In genomic region chr2:15539999-15540398, GRCh38 we compare ENCODE assay signal across 12 cellular contexts. TPM values are rescaled to one million over a fixed set of nuclear protein-coding genes. Genes with fewer than 3 reads are reported as not detected.
DNase-seq lines count a peak whose midpoint lies in the region; ATAC-seq lines count a peak whose summit lies in the region.
"Had no signal": no experiment of that assay in that cellular context is flagged by ENCODE, and none has a peak within 500 bp of the region (broad histone marks: within the 10 kb centered on the region; RNA-seq: fewer than 3 reads in every experiment).

No MANE protein-coding gene starts in this region.

- ATAC-seq in GM21737 (IDR thresholded peaks at IDR 0.05; ENCODE audit: unreplicated experiment), result peak; percentile 78
- peak; percentile 91 for ATAC-seq in HG03354 (IDR thresholded peaks at IDR 0.05; ENCODE audit: poor library complexity, severe bottlenecking, unreplicated experiment)
- ATAC-seq in stimulated activated memory B cell treated with anti-CD40 and anti-IgM and Interleukin-4, amounts not matched to agents 10 μg/mL and 1 μg/mL and 100 μg/mL, for 72 hours, result no peak
- no peak for ATAC-seq in left lobe of liver
- ATAC-seq: activated CD4-positive, CD25-positive, alpha-beta regulatory T cell treated with anti-CD3 and anti-CD28 coated beads, Interleukin-2, amount 50 U/mL, for 24 hours had no signal

- H3K9me3 Mint-ChIP-seq in stimulated activated memory B cell treated with anti-CD40 and anti-IgM and Interleukin-4, amounts not matched to agents 10 μg/mL and 1 μg/mL and 100 μg/mL, for 72 hours, result no peaks in the 10 kb centered on the region
- no peaks in the 10 kb centered on the region for H3K9me3 Mint-ChIP-seq in activated T-helper 1 cell treated with anti-CD3 and anti-CD28 coated beads, Interleukin-12 subunit alpha, Interleukin-12 subunit beta, Interleukin-2, Interleukin-4 antibody, amounts not matched to agents 30 ng/mL and 10 ng/mL and 1 ng/mL, durations not matched to agents 14 hours and 24 hours and 36 hours
- H3K9me3 Mint-ChIP-seq: activated naive CD4-positive, alpha-beta T cell treated with anti-CD3 and anti-CD28 coated beads, Interleukin-2, amount 50 U/mL, for 24 hours had no signal

- peak overlapping the region; percentile 13 for H3K27ac Mint-ChIP-seq in stimulated activated memory B cell treated with anti-CD40 and anti-IgM and Interleukin-4, amounts not matched to agents 10 μg/mL and 1 μg/mL and 100 μg/mL, for 72 hours
- H3K27ac Mint-ChIP-seq in activated T-helper 1 cell treated with anti-CD3 and anti-CD28 coated beads, Interleukin-12 subunit alpha, Interleukin-12 subunit beta, Interleukin-2, Interleukin-4 antibody, amounts not matched to agents 30 ng/mL and 10 ng/mL and 1 ng/mL, durations not matched to agents 14 hours and 24 hours and 36 hours, result no peak overlapping the region
- H3K27ac Mint-ChIP-seq: activated naive CD4-positive, alpha-beta T cell treated with anti-CD3 and anti-CD28 coated beads, Interleukin-2, amount 50 U/mL, for 24 hours had no signal

- peaks cover 32% of the 10 kb centered on the region for H3K36me3 Mint-ChIP-seq in stimulated activated memory B cell treated with anti-CD40 and anti-IgM and Interleukin-4, amounts not matched to agents 10 μg/mL and 1 μg/mL and 100 μg/mL, for 72 hours
- peaks cover 8% of the 10 kb centered on the region for H3K36me3 Mint-ChIP-seq in activated T-helper 1 cell treated with anti-CD3 and anti-CD28 coated beads, Interleukin-12 subunit alpha, Interleukin-12 subunit beta, Interleukin-2, Interleukin-4 antibody, amounts not matched to agents 30 ng/mL and 10 ng/mL and 1 ng/mL, durations not matched to agents 14 hours and 24 hours and 36 hours (ENCODE audit: low read depth)

- DNase-seq in NOMO-1 treated with DMSO at 0.1 percent for 48 hours (lab: John Stamatoyannopoulos, UW; ENCODE audit: unreplicated experiment) (peak; percentile 39), NOMO-1 treated with dmso at 0.1 percent for 144 hours (lab: John Stamatoyannopoulos, UW; ENCODE audit: unreplicated experiment) (no peak), left lobe of liver (ENCODE audit: low spot score) (no peak)
- DNase-seq in stimulated activated naive CD4-positive, alpha-beta T cell (lab: John Stamatoyannopoulos, UW), result no peak
- DNase-seq in activated T-helper 1 cell treated with anti-CD3 and anti-CD28 coated beads, Interleukin-12 subunit alpha, Interleukin-12 subunit beta, Interleukin-2, Interleukin-4 antibody, amounts not matched to agents 30 ng/mL and 10 ng/mL and 1 ng/mL, durations not matched to agents 14 hours and 24 hours and 36 hours (ENCODE audit: low spot score), result no peak
- DNase-seq: 8988T, cortex of kidney had no signal

- intact Hi-C loops in activated T-helper 1 cell treated with anti-CD3 and anti-CD28 coated beads, Interleukin-12 subunit alpha, Interleukin-12 subunit beta, Interleukin-2, Interleukin-4 antibody, amounts not matched to agents 30 ng/mL and 10 ng/mL and 1 ng/mL, durations not matched to agents 14 hours and 24 hours and 36 hours (cut with micrococcal nuclease), result no loop called here

- no peaks in the 10 kb centered on the region for H3K27me3 Mint-ChIP-seq in stimulated activated memory B cell treated with anti-CD40 and anti-IgM and Interleukin-4, amounts not matched to agents 10 μg/mL and 1 μg/mL and 100 μg/mL, for 72 hours
- no peaks in the 10 kb centered on the region for H3K27me3 Mint-ChIP-seq in activated T-helper 1 cell treated with anti-CD3 and anti-CD28 coated beads, Interleukin-12 subunit alpha, Interleukin-12 subunit beta, Interleukin-2, Interleukin-4 antibody, amounts not matched to agents 30 ng/mL and 10 ng/mL and 1 ng/mL, durations not matched to agents 14 hours and 24 hours and 36 hours (ENCODE audit: insufficient read depth)
- H3K27me3 Mint-ChIP-seq: activated naive CD4-positive, alpha-beta T cell treated with anti-CD3 and anti-CD28 coated beads, Interleukin-2, amount 50 U/mL, for 24 hours had no signal

- H3K4me3 Mint-ChIP-seq in stimulated activated memory B cell treated with anti-CD40 and anti-IgM and Interleukin-4, amounts not matched to agents 10 μg/mL and 1 μg/mL and 100 μg/mL, for 72 hours, result no peak overlapping the region
- H3K4me3 Mint-ChIP-seq in activated T-helper 1 cell treated with anti-CD3 and anti-CD28 coated beads, Interleukin-12 subunit alpha, Interleukin-12 subunit beta, Interleukin-2, Interleukin-4 antibody, amounts not matched to agents 30 ng/mL and 10 ng/mL and 1 ng/mL, durations not matched to agents 14 hours and 24 hours and 36 hours, result no peak overlapping the region
- H3K4me3 Mint-ChIP-seq: activated naive CD4-positive, alpha-beta T cell treated with anti-CD3 and anti-CD28 coated beads, Interleukin-2, amount 50 U/mL, for 24 hours had no signal

- H3K4me1 Mint-ChIP-seq in stimulated activated memory B cell treated with anti-CD40 and anti-IgM and Interleukin-4, amounts not matched to agents 10 μg/mL and 1 μg/mL and 100 μg/mL, for 72 hours, result peaks cover 20% of the 10 kb centered on the region
- no peaks in the 10 kb centered on the region for H3K4me1 Mint-ChIP-seq in activated T-helper 1 cell treated with anti-CD3 and anti-CD28 coated beads, Interleukin-12 subunit alpha, Interleukin-12 subunit beta, Interleukin-2, Interleukin-4 antibody, amounts not matched to agents 30 ng/mL and 10 ng/mL and 1 ng/mL, durations not matched to agents 14 hours and 24 hours and 36 hours (ENCODE audit: low read depth)

RNA-seq across cellular contexts. Expression of gene NBAS, which starts 21.1 kb away (rescaled TPM):
- 19.5 TPM for total RNA-seq in left lobe of liver
- 33.3 and 33.6 TPM in 2 replicates for total RNA-seq in activated T-helper 1 cell treated with anti-CD3 and anti-CD28 coated beads, Interleukin-12 subunit alpha, Interleukin-12 subunit beta, Interleukin-2, Interleukin-4 antibody, amounts not matched to agents 30 ng/mL and 10 ng/mL and 1 ng/mL, durations not matched to agents 14 hours and 24 hours and 36 hours

RNA-seq across cellular contexts. Expression of gene DDX1, which starts 51.7 kb away (rescaled TPM):
- total RNA-seq in left lobe of liver, result 33.0 TPM
- 104 and 111 TPM in 2 replicates for total RNA-seq in activated T-helper 1 cell treated with anti-CD3 and anti-CD28 coated beads, Interleukin-12 subunit alpha, Interleukin-12 subunit beta, Interleukin-2, Interleukin-4 antibody, amounts not matched to agents 30 ng/mL and 10 ng/mL and 1 ng/mL, durations not matched to agents 14 hours and 24 hours and 36 hours

Comparison
In these comparisons a context has a peak if more than half of its experiments do, and no peak if none do; other contexts are left out.
1. ATAC-seq: peak in GM21737 (single experiment) and HG03354 (single experiment); none in stimulated activated memory B cell treated with anti-CD40 and anti-IgM and Interleukin-4, amounts not matched to agents 10 μg/mL and 1 μg/mL and 100 μg/mL, for 72 hours (single experiment) and left lobe of liver (single experiment).